ENCODE assay signal across 14 cellular contexts in the genomic region with DNA sequence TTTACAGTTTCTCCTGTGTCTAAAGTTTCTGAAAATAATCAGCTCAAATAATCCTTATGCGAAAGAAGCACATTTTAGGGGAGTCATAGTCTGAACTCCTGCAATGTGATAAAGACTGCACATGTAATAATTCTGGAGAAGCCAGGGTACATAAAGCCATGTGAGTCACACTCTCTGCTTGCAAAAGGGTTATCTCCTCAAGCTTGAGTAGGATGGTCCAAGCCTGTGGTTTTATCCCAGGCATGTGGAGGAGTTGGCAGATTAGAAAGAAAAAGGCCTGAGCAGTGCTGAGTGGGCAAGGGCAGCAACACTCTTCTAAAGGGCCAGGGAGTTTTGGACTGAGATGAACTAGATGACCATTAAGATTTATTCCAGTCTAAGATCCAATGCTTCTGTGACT.
A peak's percentile ranks its signal among the peaks of the same experiment; 100 is the strongest.
DNase-seq lines count a peak whose midpoint lies in the region; ATAC-seq and TF ChIP-seq lines count a peak whose summit lies in the region.
"Had no signal": no experiment of that assay in that cellular context is flagged by ENCODE, and none has a peak within 500 bp of the region (broad histone marks: within the 10 kb centered on the region; RNA-seq: fewer than 3 reads in every experiment).

No MANE protein-coding gene starts in this region.

- peak; percentile 86 for DNase-seq in fibroblast of the aortic adventitia (ENCODE audit: low read depth)
- DNase-seq in upper lobe of right lung: no peak
- no peak for DNase-seq in activated gamma-delta T cell treated with Interleukin-2 at 50 U/mL for 16 hours
- DNase-seq in NCI-H2107 treated with DMSO at 0.1 percent for 48 hours (lab: John Stamatoyannopoulos, UW; ENCODE audit: unreplicated experiment): no peak
- DNase-seq in NCI-H146 treated with DMSO at 0.1 percent for 48 hours (lab: John Stamatoyannopoulos, UW; ENCODE audit: unreplicated experiment): no peak
- DNase-seq: activated CD4-positive, CD25-positive, alpha-beta regulatory T cell treated with anti-CD3 and anti-CD28 coated beads, Interleukin-2, amount 50 U/mL, for 72 hours; CD8-positive, alpha-beta memory T cell; glutamatergic neuron; NCI-H2029 treated with DMSO at 0.1 percent for 48 hours; ovary; stimulated activated naive CD8-positive, alpha-beta T cell treated with anti-CD3 and anti-CD28 coated beads, Interleukin-15, amount 100 ng/mL, for 72 hours; T-cell had no signal

- intact Hi-C loops in upper lobe of right lung (cut with DNase I): no loop called here

- POLR2A ChIA-PET in HEK293 (lab: Yijun Ruan, JAX): no interaction called here

- no peaks in the 10 kb centered on the region for H3K27me3 ChIP-seq in upper lobe of right lung
- H3K27me3 ChIP-seq: ovary had no signal

- H3K4me3 ChIP-seq in HEK293 (ENCODE audit: low read depth, low read length): no peak overlapping the region
- no peak overlapping the region for H3K4me3 ChIP-seq in fibroblast of the aortic adventitia (ENCODE audit: low read depth, low read length)
- H3K4me3 ChIP-seq in upper lobe of right lung: no peak overlapping the region
- H3K4me3 ChIP-seq: ovary had no signal

- CTCF ChIA-PET in HEK293 (lab: Yijun Ruan, JAX): interaction anchor here (0.6 to 0.7 kb wide), 2 partner anchors 117 to 140 kb away, joined by 3 read pairs; no protein-coding TSS in a partner anchor

- no peak for TF ChIP-seq CTCF in HEK293 (tag by site-specific recombination; IDR thresholded peaks at IDR 0.05)
- no peak for TF ChIP-seq CTCF in fibroblast of the aortic adventitia (IDR thresholded peaks at IDR 0.05; ENCODE audit: insufficient read depth, low read length)
- no peak for TF ChIP-seq CTCF in upper lobe of right lung (IDR thresholded peaks at IDR 0.05)

- H3K4me1 ChIP-seq in HEK293 (ENCODE audit: control insufficient read depth, insufficient read depth, low read length) (no peaks in the 10 kb centered on the region), upper lobe of right lung (no peaks in the 10 kb centered on the region)

- H3K36me3 ChIP-seq in HEK293 (ENCODE audit: control insufficient read depth in 2 of 2, insufficient read depth in 1 of 2, low read length in 2 of 2) (no peaks in the 10 kb centered on the region), upper lobe of right lung (no peaks in the 10 kb centered on the region)
- H3K36me3 ChIP-seq: ovary had no signal

- peak; percentile 21; the same call in 1 of the 3 replicates for ATAC-seq in SK-N-SH treated with all-trans-retinoic acid at 6 μM for 48 hours
- ATAC-seq in upper lobe of right lung: peak; percentile 67
- ATAC-seq: stimulated activated naive CD8-positive, alpha-beta T cell treated with anti-CD3 and anti-CD28 coated beads, Interleukin-15, amount 100 ng/mL, for 72 hours; T-cell had no signal

- H3K9me3 ChIP-seq in HEK293 (ENCODE audit: control insufficient read depth, insufficient read depth, low read depth, low read length): no peaks in the 10 kb centered on the region
- no peaks in the 10 kb centered on the region for H3K9me3 ChIP-seq in upper lobe of right lung
- H3K9me3 ChIP-seq: ovary had no signal

- no peak overlapping the region for H3K27ac ChIP-seq in HEK293 (ENCODE audit: extremely low read depth, low read depth, low read length)
- H3K27ac ChIP-seq in upper lobe of right lung: no peak overlapping the region
- H3K27ac ChIP-seq: ovary had no signal

TF ChIP-seq in HEK293, 187 proteins besides CTCF, POLR2A, EP300 and RAD21 (continues in another document):
- TF ChIP-seq KLF7 (tag by site-specific recombination; IDR thresholded peaks at IDR 0.05; ENCODE audit: borderline replicate concordance): no peak
- peak; percentile 82 for TF ChIP-seq EGR2 (tag by site-specific recombination; IDR thresholded peaks at IDR 0.05; ENCODE audit: low read depth)
- TF ChIP-seq, protein P1, sequence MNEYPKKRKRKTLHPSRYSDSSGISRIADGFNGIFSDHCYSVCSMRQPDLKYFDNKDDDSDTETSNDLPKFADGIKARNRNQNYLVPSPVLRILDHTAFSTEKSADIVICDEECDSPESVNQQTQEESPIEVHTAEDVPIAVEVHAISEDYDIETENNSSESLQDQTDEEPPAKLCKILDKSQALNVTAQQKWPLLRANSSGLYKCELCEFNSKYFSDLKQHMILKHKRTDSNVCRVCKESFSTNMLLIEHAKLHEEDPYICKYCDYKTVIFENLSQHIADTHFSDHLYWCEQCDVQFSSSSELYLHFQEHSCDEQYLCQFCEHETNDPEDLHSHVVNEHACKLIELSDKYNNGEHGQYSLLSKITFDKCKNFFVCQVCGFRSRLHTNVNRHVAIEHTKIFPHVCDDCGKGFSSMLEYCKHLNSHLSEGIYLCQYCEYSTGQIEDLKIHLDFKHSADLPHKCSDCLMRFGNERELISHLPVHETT (tag by site-specific recombination; IDR thresholded peaks at IDR 0.05): no peak
- TF ChIP-seq, protein P2, sequence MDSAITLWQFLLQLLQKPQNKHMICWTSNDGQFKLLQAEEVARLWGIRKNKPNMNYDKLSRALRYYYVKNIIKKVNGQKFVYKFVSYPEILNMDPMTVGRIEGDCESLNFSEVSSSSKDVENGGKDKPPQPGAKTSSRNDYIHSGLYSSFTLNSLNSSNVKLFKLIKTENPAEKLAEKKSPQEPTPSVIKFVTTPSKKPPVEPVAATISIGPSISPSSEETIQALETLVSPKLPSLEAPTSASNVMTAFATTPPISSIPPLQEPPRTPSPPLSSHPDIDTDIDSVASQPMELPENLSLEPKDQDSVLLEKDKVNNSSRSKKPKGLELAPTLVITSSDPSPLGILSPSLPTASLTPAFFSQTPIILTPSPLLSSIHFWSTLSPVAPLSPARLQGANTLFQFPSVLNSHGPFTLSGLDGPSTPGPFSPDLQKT (IDR thresholded peaks at IDR 0.05; ENCODE audit: borderline replicate concordance, low read depth, low read length): no peak
- TF ChIP-seq, protein P3, sequence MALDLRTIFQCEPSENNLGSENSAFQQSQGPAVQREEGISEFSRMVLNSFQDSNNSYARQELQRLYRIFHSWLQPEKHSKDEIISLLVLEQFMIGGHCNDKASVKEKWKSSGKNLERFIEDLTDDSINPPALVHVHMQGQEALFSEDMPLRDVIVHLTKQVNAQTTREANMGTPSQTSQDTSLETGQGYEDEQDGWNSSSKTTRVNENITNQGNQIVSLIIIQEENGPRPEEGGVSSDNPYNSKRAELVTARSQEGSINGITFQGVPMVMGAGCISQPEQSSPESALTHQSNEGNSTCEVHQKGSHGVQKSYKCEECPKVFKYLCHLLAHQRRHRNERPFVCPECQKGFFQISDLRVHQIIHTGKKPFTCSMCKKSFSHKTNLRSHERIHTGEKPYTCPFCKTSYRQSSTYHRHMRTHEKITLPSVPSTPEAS (tag by site-specific recombination; IDR thresholded peaks at IDR 0.05): no peak
- TF ChIP-seq OVOL3 (tag by site-specific recombination; IDR thresholded peaks at IDR 0.05): no peak
- 0 out of 2 replicates have a peak, but pooled peaks have one; percentile 39 for TF ChIP-seq ZFHX2 (tag by site-specific recombination; conservative IDR thresholded peaks at IDR 0.05)

TF ChIP-seq in SK-N-SH treated with all-trans-retinoic acid at 6 μM for 48 hours, 23 proteins besides CTCF, POLR2A, EP300 and RAD21:
- TF ChIP-seq ZFP30 (CRISPR knock-in tag; IDR thresholded peaks at IDR 0.05) (no peak), TOX (CRISPR knock-in tag; IDR thresholded peaks at IDR 0.05; ENCODE audit: borderline replicate concordance) (no peak)
